ENCODE assay signal across 21 cellular contexts in genomic region chr11:116311141-116311540, GRCh38.
DNase-seq lines count a peak whose midpoint lies in the region; ATAC-seq and TF ChIP-seq lines count a peak whose summit lies in the region.
"Had no signal": no experiment of that assay in that cellular context is flagged by ENCODE, and none has a peak within 500 bp of the region (broad histone marks: within the 10 kb centered on the region; RNA-seq: fewer than 3 reads in every experiment).

No MANE protein-coding gene starts in this region.

- no peak overlapping the region for H3K4me3 Mint-ChIP-seq in osteocyte (ENCODE audit: unreplicated experiment)
- H3K4me3 Mint-ChIP-seq: activated CD8-positive, alpha-beta T cell treated with anti-CD3 and anti-CD28 coated beads, Interleukin-2, amount 10 ng/mL, durations not matched to agents 7 days and 5 days; CD4-positive, alpha-beta memory T cell; GM23338 had no signal

- intact Hi-C loops in tibial artery (cut with DNase I; ENCODE audit: low total_unique reads), result no loop called here

- H3K27ac ChIP-seq in tibial artery, result no peak overlapping the region
- H3K27ac ChIP-seq: sigmoid colon had no signal

- peaks cover 0 to 15% (median 5%) of the 10 kb centered on the region in 4 donors for H3K4me1 ChIP-seq in tibial artery

- no peaks in the 10 kb centered on the region for H3K27me3 Mint-ChIP-seq in osteocyte (ENCODE audit: unreplicated experiment)

- no peaks in the 10 kb centered on the region for H3K9me3 ChIP-seq in tibial artery
- H3K9me3 ChIP-seq: MG63, sigmoid colon had no signal

- H3K27ac Mint-ChIP-seq in osteocyte (ENCODE audit: unreplicated experiment), result no peak overlapping the region
- H3K27ac Mint-ChIP-seq: activated CD8-positive, alpha-beta T cell treated with anti-CD3 and anti-CD28 coated beads, Interleukin-2, amount 10 ng/mL, durations not matched to agents 7 days and 5 days; GM23338; progenitor cell of endocrine pancreas had no signal

- no peak for TF ChIP-seq CTCF in osteocyte (IDR thresholded peaks at IDR 0.05)
- TF ChIP-seq CTCF in tibial artery (IDR thresholded peaks at IDR 0.05), result no peak

- H3K9me3 Mint-ChIP-seq in osteocyte (ENCODE audit: unreplicated experiment), result peaks cover 5% of the 10 kb centered on the region
- H3K9me3 Mint-ChIP-seq: GM23338 had no signal

- DNase-seq in DMS79 treated with DMSO at 0.1 percent for 48 hours (lab: John Stamatoyannopoulos, UW), result peak; percentile 38
- peak; percentile 86 for DNase-seq in NCI-H146 treated with DMSO at 0.1 percent for 48 hours (lab: John Stamatoyannopoulos, UW; ENCODE audit: unreplicated experiment)
- peak; percentile 92 for DNase-seq in NCI-H345 treated with DMSO at 0.1 percent for 48 hours (lab: John Stamatoyannopoulos, UW; ENCODE audit: unreplicated experiment)
- peak; percentile 77 for DNase-seq in osteocyte (ENCODE audit: extremely low spot score, unreplicated experiment)
- DNase-seq in tibial artery, result no peak
- no peak for DNase-seq in activated CD4-positive, alpha-beta T cell treated with anti-CD3 and anti-CD28 coated beads for 1 hour
- DNase-seq: activated CD8-positive, alpha-beta T cell treated with anti-CD3 and anti-CD28 coated beads, Interleukin-2, amount 10 ng/mL, durations not matched to agents 7 days and 5 days; activated gamma-delta T cell; CD4-positive, alpha-beta memory T cell; MG63; NCI-H2171 treated with DMSO at 0.1 percent for 48 hours; SIG-M5; sigmoid colon; stimulated activated naive CD8-positive, alpha-beta T cell treated with anti-CD3 and anti-CD28 coated beads, Interleukin-15, Interleukin-2, amounts not matched to agents 100 U/mL and 50 U/mL, for 24 hours; T-helper 1 cell had no signal

- no peak overlapping the region for H3K4me3 ChIP-seq in tibial artery
- H3K4me3 ChIP-seq: GM23338, K562, lung, MG63, sigmoid colon had no signal

- no peaks in the 10 kb centered on the region for H3K4me1 Mint-ChIP-seq in osteocyte (ENCODE audit: unreplicated experiment)

- ATAC-seq in HG02588 (IDR thresholded peaks at IDR 0.05; ENCODE audit: unreplicated experiment), result no peak
- ATAC-seq: activated CD8-positive, alpha-beta T cell treated with anti-CD3 and anti-CD28 coated beads, Interleukin-2, amount 10 ng/mL, durations not matched to agents 7 days and 5 days; GM23338; K562; Panc1; stimulated activated naive CD8-positive, alpha-beta T cell treated with anti-CD3 and anti-CD28 coated beads, Interleukin-15, Interleukin-2, amounts not matched to agents 100 U/mL and 50 U/mL, for 24 hours had no signal

- no peaks in the 10 kb centered on the region for H3K36me3 Mint-ChIP-seq in osteocyte (ENCODE audit: unreplicated experiment)
- H3K36me3 Mint-ChIP-seq: CD4-positive, alpha-beta memory T cell had no signal

- H3K27me3 ChIP-seq in tibial artery, result no peaks in the 10 kb centered on the region
- H3K27me3 ChIP-seq: MG63, sigmoid colon had no signal

- no peaks in the 10 kb centered on the region for H3K36me3 ChIP-seq in tibial artery
- H3K36me3 ChIP-seq: MG63, sigmoid colon had no signal

Comparison
In these comparisons a context has a peak if more than half of its experiments do, and no peak if none do; other contexts are left out.
1. DNase-seq: peak in DMS79 treated with DMSO at 0.1 percent for 48 hours (single experiment), NCI-H146 treated with DMSO at 0.1 percent for 48 hours (single experiment), NCI-H345 treated with DMSO at 0.1 percent for 48 hours (single experiment) and osteocyte (single experiment); none in tibial artery (0 of 2) and activated CD4-positive, alpha-beta T cell treated with anti-CD3 and anti-CD28 coated beads for 1 hour (single experiment).